In genomic region chr5:78747703-78748359, GRCh38 we compare ENCODE assay signal across 13 cellular contexts.
A peak's percentile ranks its signal among the peaks of the same experiment; 100 is the strongest.
DNase-seq lines count a peak whose midpoint lies in the region; ATAC-seq, FAIRE-seq and TF ChIP-seq lines count a peak whose summit lies in the region.
"Had no signal": no experiment of that assay in that cellular context is flagged by ENCODE, and none has a peak within 500 bp of the region (broad histone marks: within the 10 kb centered on the region; RNA-seq: fewer than 3 reads in every experiment).

No MANE protein-coding gene starts in this region.

- H3K4me3 ChIP-seq in BJ (ENCODE audit: low read depth, low read length) = no peak overlapping the region
- H3K4me3 ChIP-seq in SK-N-SH (ENCODE audit: low read depth in 2 of 2, low read length in 1 of 2) = no peak overlapping the region
- H3K4me3 ChIP-seq in fibroblast of pulmonary artery (replicated peaks; ENCODE audit: low read depth, low read length) = no peak overlapping the region

- H3K9ac ChIP-seq in SK-N-SH = peak overlapping the region; percentile 34; the same call in 1 of the 2 replicates

- no peaks in the 10 kb centered on the region for H3K9me2 ChIP-seq in SK-N-SH

- no peak for TF ChIP-seq EP300 in SK-N-SH (IDR thresholded peaks at IDR 0.05; ENCODE audit: borderline replicate concordance in 1 of 2, low read depth in 1 of 2, low read length in 1 of 2)

- H3K9me3 ChIP-seq in SK-N-SH = no peaks in the 10 kb centered on the region

- no peaks in the 10 kb centered on the region for H3K4me1 Mint-ChIP-seq in activated naive CD8-positive, alpha-beta T cell treated with anti-CD3 and anti-CD28 coated beads, Interleukin-2, amount 50 U/mL, for 24 hours

- H2AFZ ChIP-seq in SK-N-SH (ENCODE audit: low read depth) = peak overlapping the region; percentile 49; the same call in 1 of the 2 replicates

- no peaks in the 10 kb centered on the region for H4K20me1 ChIP-seq in SK-N-SH (ENCODE audit: insufficient read depth)

- H3K9me3 Mint-ChIP-seq in activated naive CD8-positive, alpha-beta T cell treated with anti-CD3 and anti-CD28 coated beads, Interleukin-2, amount 50 U/mL, for 24 hours = no peaks in the 10 kb centered on the region

- H3K36me3 Mint-ChIP-seq in activated naive CD8-positive, alpha-beta T cell treated with anti-CD3 and anti-CD28 coated beads, Interleukin-2, amount 50 U/mL, for 24 hours (ENCODE audit: low read depth) = no peaks in the 10 kb centered on the region
- H3K36me3 Mint-ChIP-seq: CD14-positive monocyte had no signal

- no peaks in the 10 kb centered on the region for H3K27me3 Mint-ChIP-seq in activated naive CD8-positive, alpha-beta T cell treated with anti-CD3 and anti-CD28 coated beads, Interleukin-2, amount 50 U/mL, for 24 hours

- peaks cover 4% of the 10 kb centered on the region for H3F3A ChIP-seq in SK-N-SH (replicated peaks; ENCODE audit: insufficient read depth)

- WGBS in SK-N-SH (ENCODE audit: low lambda C conversion rate) = 79% methylated on average over 7 of the region's 7 CpGs

- FAIRE-seq in GM12892 (lab: Jason Lieb, UNC) = no peak

- H3K4me2 ChIP-seq in SK-N-SH = peak overlapping the region; percentile 57

- CTCF ChIA-PET in BJ (lab: Yijun Ruan, JAX) (interaction anchor here (0.5 to 1.4 kb wide), 4 partner anchors 83 to 211 kb away, joined by 3 to 5 read pairs (median 3); no protein-coding TSS in a partner anchor), SK-N-SH (lab: Yijun Ruan, JAX) (interaction anchor here (0.6 to 1.1 kb wide), 3 partner anchors 46 to 216 kb away, joined by 3 read pairs; no protein-coding TSS in a partner anchor)

- TF ChIP-seq RAD21 in SK-N-SH (IDR thresholded peaks at IDR 0.05; ENCODE audit: low read length) = no peak

- H3K27me3 ChIP-seq in BJ (ENCODE audit: control insufficient read depth, insufficient read depth, low read length) (no peaks in the 10 kb centered on the region; the same call in 1 of the 2 replicates), SK-N-SH (ENCODE audit: insufficient read depth) (no peaks in the 10 kb centered on the region)

- H3K27ac ChIP-seq in SK-N-SH (ENCODE audit: low read depth in 2 of 2, low read length in 1 of 2) = peak overlapping the region in 1 of 2 experiments; percentile 88; a peak in 2 of 4 replicates

- H3K36me3 ChIP-seq in BJ (ENCODE audit: control insufficient read depth, insufficient read depth, low read length) = no peaks in the 10 kb centered on the region
- H3K36me3 ChIP-seq in SK-N-SH (replicated peaks in 1 of 2; ENCODE audit: control insufficient read depth in 1 of 2, insufficient read depth in 2 of 2, low read length in 1 of 2) = no peaks in the 10 kb centered on the region

- no peaks in the 10 kb centered on the region for H3K79me2 ChIP-seq in SK-N-SH (ENCODE audit: insufficient read depth)

- POLR2A ChIA-PET in BJ (lab: Charles Lee) (no interaction called here), SK-N-SH (lab: Yijun Ruan, JAX) (no interaction called here)

- ATAC-seq in activated naive CD8-positive, alpha-beta T cell treated with anti-CD3 and anti-CD28 coated beads, Interleukin-2, amount 50 U/mL, for 24 hours = no peak
- no peak for ATAC-seq in HG03469 (IDR thresholded peaks at IDR 0.05; ENCODE audit: unreplicated experiment)

- TF ChIP-seq CTCF in BJ (IDR thresholded peaks at IDR 0.05; ENCODE audit: insufficient read depth, low read depth, low read length) (no peak), SK-N-SH (IDR thresholded peaks at IDR 0.05) (no peak), fibroblast of pulmonary artery (IDR thresholded peaks at IDR 0.05; ENCODE audit: low read length, missing control alignments) (no peak)

- peaks cover 9 to 13% of the 10 kb centered on the region in 2 experiments; a peak in 3 of 4 replicates for H3K4me1 ChIP-seq in SK-N-SH (ENCODE audit: control insufficient read depth in 1 of 2, insufficient read depth in 2 of 2, low read depth in 1 of 2, low read length in 1 of 2)

- TF ChIP-seq POLR2A in GM12892 (IDR thresholded peaks at IDR 0.05; ENCODE audit: low read depth, low read length) = no peak

- DNase-seq in BJ (ENCODE audit: low read depth) (peak; percentile 78), SK-N-SH (no peak), fibroblast of pulmonary artery (ENCODE audit: low read depth) (peak; percentile 70), non-pigmented ciliary epithelial cell (ENCODE audit: low read depth) (peak; percentile 72), SW480 (ENCODE audit: low spot score) (no peak), GM12892 (ENCODE audit: insufficient read length) (no peak)
- no peak for DNase-seq in activated naive CD8-positive, alpha-beta T cell treated with anti-CD3 and anti-CD28 coated beads, Interleukin-2, amount 50 U/mL, for 24 hours
- DNase-seq: activated CD8-positive, alpha-beta memory T cell treated with anti-CD3 and anti-CD28 coated beads, Interleukin-2, amount 50 U/mL, for 4 hours; dermis blood vessel endothelial cell; NCI-H774; T1000 had no signal

- H3K4me3 Mint-ChIP-seq in activated naive CD8-positive, alpha-beta T cell treated with anti-CD3 and anti-CD28 coated beads, Interleukin-2, amount 50 U/mL, for 24 hours = no peak overlapping the region
- H3K4me3 Mint-ChIP-seq: CD14-positive monocyte had no signal

- H3K27ac Mint-ChIP-seq in activated naive CD8-positive, alpha-beta T cell treated with anti-CD3 and anti-CD28 coated beads, Interleukin-2, amount 50 U/mL, for 24 hours = no peak overlapping the region
- H3K27ac Mint-ChIP-seq: CD14-positive monocyte had no signal

TF ChIP-seq in SK-N-SH, 30 proteins besides CTCF, POLR2A, EP300 and RAD21 (continues in another document):
- no peak for TF ChIP-seq YY1 (IDR thresholded peaks at IDR 0.05; ENCODE audit: low read depth)
- TF ChIP-seq MXI1 (IDR thresholded peaks at IDR 0.05; ENCODE audit: low read depth, low read length) = no peak
- TF ChIP-seq NFIC (IDR thresholded peaks at IDR 0.05; ENCODE audit: borderline replicate concordance) = no peak; the same call in 1 of the 2 replicates
- TF ChIP-seq PBX3 (IDR thresholded peaks at IDR 0.05) = peak; percentile 29
- 0 out of 2 replicates have a peak, but pooled peaks have one; percentile 30 for TF ChIP-seq TEAD4 (IDR thresholded peaks at IDR 0.05; ENCODE audit: borderline replicate concordance, insufficient read depth)
- no peak for TF ChIP-seq FOSL2 (IDR thresholded peaks at IDR 0.05; ENCODE audit: borderline replicate concordance, low read depth)
- no peak for TF ChIP-seq RXRA (IDR thresholded peaks at IDR 0.05; ENCODE audit: borderline replicate concordance, low read depth)
- no peak for TF ChIP-seq FOXJ3 (CRISPR knock-in tag; IDR thresholded peaks at IDR 0.05)
- TF ChIP-seq FOXM1 (IDR thresholded peaks at IDR 0.05; ENCODE audit: low read depth) = no peak
- TF ChIP-seq, protein P1, sequence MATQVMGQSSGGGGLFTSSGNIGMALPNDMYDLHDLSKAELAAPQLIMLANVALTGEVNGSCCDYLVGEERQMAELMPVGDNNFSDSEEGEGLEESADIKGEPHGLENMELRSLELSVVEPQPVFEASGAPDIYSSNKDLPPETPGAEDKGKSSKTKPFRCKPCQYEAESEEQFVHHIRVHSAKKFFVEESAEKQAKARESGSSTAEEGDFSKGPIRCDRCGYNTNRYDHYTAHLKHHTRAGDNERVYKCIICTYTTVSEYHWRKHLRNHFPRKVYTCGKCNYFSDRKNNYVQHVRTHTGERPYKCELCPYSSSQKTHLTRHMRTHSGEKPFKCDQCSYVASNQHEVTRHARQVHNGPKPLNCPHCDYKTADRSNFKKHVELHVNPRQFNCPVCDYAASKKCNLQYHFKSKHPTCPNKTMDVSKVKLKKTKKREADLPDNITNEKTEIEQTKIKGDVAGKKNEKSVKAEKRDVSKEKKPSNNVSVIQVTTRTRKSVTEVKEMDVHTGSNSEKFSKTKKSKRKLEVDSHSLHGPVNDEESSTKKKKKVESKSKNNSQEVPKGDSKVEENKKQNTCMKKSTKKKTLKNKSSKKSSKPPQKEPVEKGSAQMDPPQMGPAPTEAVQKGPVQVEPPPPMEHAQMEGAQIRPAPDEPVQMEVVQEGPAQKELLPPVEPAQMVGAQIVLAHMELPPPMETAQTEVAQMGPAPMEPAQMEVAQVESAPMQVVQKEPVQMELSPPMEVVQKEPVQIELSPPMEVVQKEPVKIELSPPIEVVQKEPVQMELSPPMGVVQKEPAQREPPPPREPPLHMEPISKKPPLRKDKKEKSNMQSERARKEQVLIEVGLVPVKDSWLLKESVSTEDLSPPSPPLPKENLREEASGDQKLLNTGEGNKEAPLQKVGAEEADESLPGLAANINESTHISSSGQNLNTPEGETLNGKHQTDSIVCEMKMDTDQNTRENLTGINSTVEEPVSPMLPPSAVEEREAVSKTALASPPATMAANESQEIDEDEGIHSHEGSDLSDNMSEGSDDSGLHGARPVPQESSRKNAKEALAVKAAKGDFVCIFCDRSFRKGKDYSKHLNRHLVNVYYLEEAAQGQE (IDR thresholded peaks at IDR 0.05; ENCODE audit: low read depth, low read length) = no peak
- TF ChIP-seq JUND (IDR thresholded peaks at IDR 0.05) = peak; percentile 58; the same call in 1 of the 2 replicates
- TF ChIP-seq, protein P2, sequence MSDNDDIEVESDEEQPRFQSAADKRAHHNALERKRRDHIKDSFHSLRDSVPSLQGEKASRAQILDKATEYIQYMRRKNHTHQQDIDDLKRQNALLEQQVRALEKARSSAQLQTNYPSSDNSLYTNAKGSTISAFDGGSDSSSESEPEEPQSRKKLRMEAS (IDR thresholded peaks at IDR 0.05; ENCODE audit: low read depth) = no peak
- peak; percentile 69 for TF ChIP-seq TCF12 (IDR thresholded peaks at IDR 0.05)
- no peak for TF ChIP-seq POLR2AphosphoS5 (IDR thresholded peaks at IDR 0.05; ENCODE audit: low read depth, low read length)
- no peak for TF ChIP-seq CHD2 (IDR thresholded peaks at IDR 0.05; ENCODE audit: low read length, partially characterized antibody)
- peak; percentile 32; the same call in 1 of the 2 replicates for TF ChIP-seq USF1 (IDR thresholded peaks at IDR 0.05; ENCODE audit: borderline replicate concordance, low read depth)

Comparison
In these comparisons a context has a peak if more than half of its experiments do, and no peak if none do; other contexts are left out.
1. DNase-seq: peak in BJ (single experiment), fibroblast of pulmonary artery (single experiment) and non-pigmented ciliary epithelial cell (single experiment); none in SK-N-SH (single experiment), activated naive CD8-positive, alpha-beta T cell treated with anti-CD3 and anti-CD28 coated beads, Interleukin-2, amount 50 U/mL, for 24 hours (single experiment), SW480 (single experiment) and GM12892 (single experiment).